8 cellular contexts compared by ENCODE assay signal in genomic region chr3:141294848-141295247, GRCh38.
A peak's percentile ranks its signal among the peaks of the same experiment; 100 is the strongest.
DNase-seq lines count a peak whose midpoint lies in the region; ATAC-seq, FAIRE-seq and TF ChIP-seq lines count a peak whose summit lies in the region.

No MANE protein-coding gene starts in this region.

- ATAC-seq in activated CD8-positive, alpha-beta T cell treated with anti-CD3 and anti-CD28 coated beads, Interleukin-2, amount 10 ng/mL, durations not matched to agents 7 days and 5 days = no peak
- ATAC-seq in left cardiac atrium (peak; percentile 34 to 78), GM19455 (IDR thresholded peaks at IDR 0.05; ENCODE audit: unreplicated experiment) (no peak), GM18909 (IDR thresholded peaks at IDR 0.05; ENCODE audit: poor library complexity, unreplicated experiment) (no peak)

- no peak overlapping the region for H3K4me2 ChIP-seq in H9 (ENCODE audit: insufficient read depth, insufficient read length, low read length)

- H3K9me3 ChIP-seq in spleen (no peaks in the 10 kb centered on the region), H9 (ENCODE audit: control insufficient read depth, low read depth, low read length) (no peaks in the 10 kb centered on the region)

- no peak overlapping the region for H2BK15ac ChIP-seq in H9 (ENCODE audit: low read depth, low read length)

- no peak overlapping the region for H3K23ac ChIP-seq in H9 (ENCODE audit: insufficient read length, low read depth, low read length)

- H3K9me3 Mint-ChIP-seq in activated CD8-positive, alpha-beta T cell treated with anti-CD3 and anti-CD28 coated beads, Interleukin-2, amount 10 ng/mL, durations not matched to agents 7 days and 5 days (ENCODE audit: insufficient read depth) = no peaks in the 10 kb centered on the region
- H3K9me3 Mint-ChIP-seq in H9 = peaks cover 0 to 2% of the 10 kb centered on the region in 2 experiments; a peak in 3 of 5 replicates

- H2BK20ac ChIP-seq in H9 (ENCODE audit: low read depth, low read length, poor library complexity, severe bottlenecking) = no peak overlapping the region

- H3K27ac Mint-ChIP-seq in activated CD8-positive, alpha-beta T cell treated with anti-CD3 and anti-CD28 coated beads, Interleukin-2, amount 10 ng/mL, durations not matched to agents 7 days and 5 days = peak overlapping the region; percentile 37
- no peak overlapping the region for H3K27ac Mint-ChIP-seq in H9

- no peak overlapping the region for H3K9ac ChIP-seq in H9 (ENCODE audit: extremely low read depth, insufficient read length, low read length)

- H3K79me1 ChIP-seq in H9 (ENCODE audit: insufficient read depth, low read depth, low read length, poor library complexity, severe bottlenecking) = no peaks in the 10 kb centered on the region

- no peak overlapping the region for H3K18ac ChIP-seq in H9 (ENCODE audit: insufficient read length, low read depth, low read length)

- H4K8ac ChIP-seq in H9 (replicated peaks; ENCODE audit: insufficient read length, low read depth, low read length) = no peak overlapping the region

- 46 to 69% (median 54%) methylated on average over 2 of the region's 2 CpGs for WGBS in spleen, 5 donors
- WGBS in H9 (ENCODE audit: extremely low coverage, insufficient read length, low lambda C conversion rate) = no CpG with 5 or more reads among the region's 2 CpGs

- no peak for TF ChIP-seq POLR2A in spleen (IDR thresholded peaks at IDR 0.05)

- no peaks in the 10 kb centered on the region for H3K79me2 ChIP-seq in H9 (ENCODE audit: insufficient read depth, low read length)

- H3K27me3 ChIP-seq in spleen (replicated peaks in 1 of 7) = no peaks in the 10 kb centered on the region
- H3K27me3 ChIP-seq in H9 (ENCODE audit: insufficient read depth, low read length) = no peaks in the 10 kb centered on the region

- peaks cover 15% of the 10 kb centered on the region for H3K4me1 Mint-ChIP-seq in activated CD8-positive, alpha-beta T cell treated with anti-CD3 and anti-CD28 coated beads, Interleukin-2, amount 10 ng/mL, durations not matched to agents 7 days and 5 days (ENCODE audit: low read depth)
- no peaks in the 10 kb centered on the region for H3K4me1 Mint-ChIP-seq in H9

- intact Hi-C loops in left cardiac atrium (cut with DNase I) = no loop called here
- intact Hi-C loops in spleen (cut with DNase I; ENCODE audit: low total_unique reads) = no loop called here

- H3K14ac ChIP-seq in H9 (ENCODE audit: insufficient read depth, low read length) = no peak overlapping the region

- H2AK5ac ChIP-seq in H9 (ENCODE audit: insufficient read length, low read length) = no peak overlapping the region

- TF ChIP-seq CTCF in spleen (IDR thresholded peaks at IDR 0.05 in 8 of 11, conservative IDR thresholded peaks at IDR 0.05 in 3 of 11) (no peak), H9 (conservative IDR thresholded peaks at IDR 0.05) (no peak)

- H2AFZ ChIP-seq in H9 (ENCODE audit: low read length) = no peak overlapping the region

- H3K4me3 Mint-ChIP-seq in activated CD8-positive, alpha-beta T cell treated with anti-CD3 and anti-CD28 coated beads, Interleukin-2, amount 10 ng/mL, durations not matched to agents 7 days and 5 days = peak overlapping the region; percentile 28
- H3K4me3 Mint-ChIP-seq in H9 = no peak overlapping the region

- peak overlapping the region; percentile 24 to 66 (median 56) for H3K27ac ChIP-seq in spleen
- H3K27ac ChIP-seq in H9 (ENCODE audit: insufficient read length, low read depth, low read length) = no peak overlapping the region

- H3K27me3 Mint-ChIP-seq in activated CD8-positive, alpha-beta T cell treated with anti-CD3 and anti-CD28 coated beads, Interleukin-2, amount 10 ng/mL, durations not matched to agents 7 days and 5 days (ENCODE audit: low read depth) = peaks cover 3% of the 10 kb centered on the region
- H3K27me3 Mint-ChIP-seq in H9 (ENCODE audit: low read depth) = no peaks in the 10 kb centered on the region; the same call in 1 of the 2 replicates

- H3K4me1 ChIP-seq in spleen (peaks cover 0 to 21% (median 14%) of the 10 kb centered on the region in 6 donors), H9 (ENCODE audit: insufficient read depth, low read length) (no peaks in the 10 kb centered on the region)

- H4K5ac ChIP-seq in H9 (ENCODE audit: insufficient read length, low read depth, low read length) = no peak overlapping the region

- POLR2A ChIA-PET in activated CD8-positive, alpha-beta T cell treated with anti-CD3 and anti-CD28 coated beads, Interleukin-2, amount 10 ng/mL, durations not matched to agents 7 days and 5 days (lab: Charles Lee) = interaction anchor here (0.6 to 1.0 kb wide), 2 partner anchors 28 to 213 kb away, joined by 3 to 4 read pairs; no protein-coding TSS in a partner anchor

- no peaks in the 10 kb centered on the region for H4K20me1 ChIP-seq in H9 (ENCODE audit: control insufficient read depth, insufficient read depth, insufficient read length)

- H3K36me3 ChIP-seq in spleen = peaks cover 0 to 31% (median 0%) of the 10 kb centered on the region in 6 donors

- no peak overlapping the region for H3K4ac ChIP-seq in H9 (ENCODE audit: low read depth, low read length)

- H3K56ac ChIP-seq in H9 (ENCODE audit: insufficient read length, low read depth, low read length) = no peak overlapping the region

- DNase-seq in HTR-8/SVneo (ENCODE audit: insufficient read length, low spot score) = peak; percentile 29
- no peak for DNase-seq in activated CD8-positive, alpha-beta T cell treated with anti-CD3 and anti-CD28 coated beads, Interleukin-2, amount 10 ng/mL, durations not matched to agents 7 days and 5 days
- no peak for DNase-seq in left cardiac atrium
- DNase-seq in spleen = no peak
- no peak for DNase-seq in central memory CD4-positive, alpha-beta T cell
- DNase-seq in H9 = no peak

- H3K36me3 Mint-ChIP-seq in activated CD8-positive, alpha-beta T cell treated with anti-CD3 and anti-CD28 coated beads, Interleukin-2, amount 10 ng/mL, durations not matched to agents 7 days and 5 days (ENCODE audit: low read depth) = peaks cover 26% of the 10 kb centered on the region
- H3K36me3 Mint-ChIP-seq in H9 (ENCODE audit: insufficient read depth in 1 of 3, low read depth in 3 of 3) = peaks cover 2 to 11% (median 10%) of the 10 kb centered on the region in 3 experiments; a peak in 5 of 7 replicates

- no peak overlapping the region for H4K91ac ChIP-seq in H9 (ENCODE audit: insufficient read length, low read depth, low read length)

- no peak overlapping the region for H3T11ph ChIP-seq in H9 (ENCODE audit: low read length)

- no peak overlapping the region for H2BK120ac ChIP-seq in H9 (ENCODE audit: low read depth, low read length, poor library complexity, severe bottlenecking)

- H3K23me2 ChIP-seq in H9 (ENCODE audit: insufficient read length, low read depth, low read length, poor library complexity, severe bottlenecking) = no peaks in the 10 kb centered on the region

- H3K4me3 ChIP-seq in spleen = peak overlapping the region; percentile 12 to 54 (median 24)

- no peak for FAIRE-seq in HTR-8/SVneo (lab: Jason Lieb, UNC)

- no peak overlapping the region for H2BK12ac ChIP-seq in H9 (ENCODE audit: insufficient read length, low read depth, low read length)

- no peak overlapping the region for H2BK5ac ChIP-seq in H9 (ENCODE audit: insufficient read length, low read length)

- CTCF ChIA-PET in activated CD8-positive, alpha-beta T cell treated with anti-CD3 and anti-CD28 coated beads, Interleukin-2, amount 10 ng/mL, durations not matched to agents 7 days and 5 days (lab: Charles Lee) = interaction anchor here (0.9 to 3.0 kb wide), 6 partner anchors 9 to 160 kb away, joined by 3 to 13 read pairs (median 4); no protein-coding TSS in a partner anchor

Comparison
In these comparisons a context has a peak if more than half of its experiments do, and no peak if none do; other contexts are left out.
1. ATAC-seq: peak in left cardiac atrium (2 of 2); none in activated CD8-positive, alpha-beta T cell treated with anti-CD3 and anti-CD28 coated beads, Interleukin-2, amount 10 ng/mL, durations not matched to agents 7 days and 5 days (single experiment), GM19455 (single experiment) and GM18909 (single experiment).